In genomic region chr1:67382292-67382691, GRCh38 we compare ENCODE assay signal across 14 cellular contexts.
"Had no signal": no experiment of that assay in that cellular context is flagged by ENCODE, and none has a peak within 500 bp of the region (broad histone marks: within the 10 kb centered on the region; RNA-seq: fewer than 3 reads in every experiment).

No MANE protein-coding gene starts in this region.

- H3K4me3 ChIP-seq: ascending aorta, cardiac muscle cell, colonic mucosa, lung, transverse colon had no signal

- DNase-seq: activated B cell treated with CpG ODN at 0.5 μM for 24 hours; activated CD4-positive, alpha-beta T cell treated with anti-CD3 and anti-CD28 coated beads, Interleukin-2, amount 10 ng/mL, durations not matched to agents 7 days and 5 days; activated gamma-delta T cell treated with Interleukin-2 at 50 U/mL for 16 hours; activated T-cell treated with anti-CD3 and anti-CD28 coated beads, Interleukin-2, amount 50 U/mL, for 1 hour; colonic mucosa; hypothalamus; midbrain; stimulated activated CD4-positive, alpha-beta T cell treated with anti-CD3 and anti-CD28 coated beads, Interleukin-4, amount 100 ng/mL, for 1 hour; T-helper 17 cell; transverse colon had no signal

- H3K4me1 Mint-ChIP-seq: activated B cell treated with CpG ODN at 0.5 μM for 24 hours, T-helper 17 cell had no signal

- H3K27me3 Mint-ChIP-seq: activated B cell treated with CpG ODN at 0.5 μM for 24 hours; activated CD4-positive, alpha-beta T cell treated with anti-CD3 and anti-CD28 coated beads, Interleukin-2, amount 10 ng/mL, durations not matched to agents 7 days and 5 days; T-helper 17 cell had no signal

- H3K27me3 ChIP-seq: ascending aorta, cardiac muscle cell, colonic mucosa, transverse colon had no signal

- H3K9me3 ChIP-seq: ascending aorta, colonic mucosa had no signal

- ATAC-seq: SK-N-SH treated with all-trans-retinoic acid at 6 μM for 48 hours, T-helper 17 cell had no signal

- H3K4me3 Mint-ChIP-seq: activated B cell treated with CpG ODN at 0.5 μM for 24 hours; activated CD4-positive, alpha-beta T cell treated with anti-CD3 and anti-CD28 coated beads, Interleukin-2, amount 10 ng/mL, durations not matched to agents 7 days and 5 days; T-helper 17 cell had no signal

- H3K36me3 ChIP-seq: ascending aorta, cardiac muscle cell, colonic mucosa, transverse colon had no signal

- H3K4me1 ChIP-seq: ascending aorta, colonic mucosa, transverse colon had no signal

- H3K27ac ChIP-seq: ascending aorta, cardiac muscle cell, colonic mucosa, transverse colon had no signal

- H3K27ac Mint-ChIP-seq: activated B cell treated with CpG ODN at 0.5 μM for 24 hours; activated CD4-positive, alpha-beta T cell treated with anti-CD3 and anti-CD28 coated beads, Interleukin-2, amount 10 ng/mL, durations not matched to agents 7 days and 5 days; T-helper 17 cell had no signal
